14 cellular contexts compared by ENCODE assay signal in genomic region chr9:97359147-97359546, GRCh38. TPM values are rescaled to one million over a fixed set of nuclear protein-coding genes. Genes with fewer than 3 reads are reported as not detected.
A peak's percentile ranks its signal among the peaks of the same experiment; 100 is the strongest.
DNase-seq lines count a peak whose midpoint lies in the region; ATAC-seq and TF ChIP-seq lines count a peak whose summit lies in the region.
"Had no signal": no experiment of that assay in that cellular context is flagged by ENCODE, and none has a peak within 500 bp of the region (broad histone marks: within the 10 kb centered on the region; RNA-seq: fewer than 3 reads in every experiment).

No MANE protein-coding gene starts in this region.

- peaks cover 3% of the 10 kb centered on the region for H3K36me3 Mint-ChIP-seq in activated naive CD8-positive, alpha-beta T cell treated with anti-CD3 and anti-CD28 coated beads, Interleukin-2, amount 10 ng/mL, durations not matched to agents 7 days and 5 days
- H3K36me3 Mint-ChIP-seq in activated naive CD8-positive, alpha-beta T cell treated with anti-CD3 and anti-CD28 coated beads, Interleukin-2, amount 50 U/mL, for 24 hours (ENCODE audit: low read depth), result peaks cover 2% of the 10 kb centered on the region

- no peak overlapping the region for H2AFZ ChIP-seq in neuronal stem cell (ENCODE audit: low read length)
- H2AFZ ChIP-seq: GM23338 had no signal

- no peak for ATAC-seq in activated naive CD8-positive, alpha-beta T cell treated with anti-CD3 and anti-CD28 coated beads, Interleukin-2, amount 10 ng/mL, durations not matched to agents 7 days and 5 days (ENCODE audit: low read depth)
- no peak for ATAC-seq in activated naive CD8-positive, alpha-beta T cell treated with anti-CD3 and anti-CD28 coated beads, Interleukin-2, amount 50 U/mL, for 24 hours
- ATAC-seq in upper lobe of right lung, result no peak
- ATAC-seq: GM23338 had no signal

- H2AK5ac ChIP-seq in neuronal stem cell (ENCODE audit: low read depth, low read length), result no peak overlapping the region

- no peak overlapping the region for H3K4ac ChIP-seq in neuronal stem cell (ENCODE audit: low read length)

- DNase-seq in activated naive CD8-positive, alpha-beta T cell treated with anti-CD3 and anti-CD28 coated beads, Interleukin-2, amount 10 ng/mL, durations not matched to agents 7 days and 5 days, result no peak
- no peak for DNase-seq in activated naive CD8-positive, alpha-beta T cell treated with anti-CD3 and anti-CD28 coated beads, Interleukin-2, amount 50 U/mL, for 24 hours
- DNase-seq in RPMI8226, result peak; percentile 16
- DNase-seq in neuronal stem cell (ENCODE audit: low spot score), result no peak
- DNase-seq in 8988T, result no peak
- DNase-seq in colonic mucosa, result no peak
- no peak for DNase-seq in upper lobe of right lung
- DNase-seq: ACHN; C1 segment of cervical spinal cord; CD4-positive, alpha-beta memory T cell; DND-41; GDM1; H7 had no signal

- no peaks in the 10 kb centered on the region for H3K27me3 Mint-ChIP-seq in activated naive CD8-positive, alpha-beta T cell treated with anti-CD3 and anti-CD28 coated beads, Interleukin-2, amount 10 ng/mL, durations not matched to agents 7 days and 5 days
- H3K27me3 Mint-ChIP-seq in activated naive CD8-positive, alpha-beta T cell treated with anti-CD3 and anti-CD28 coated beads, Interleukin-2, amount 50 U/mL, for 24 hours, result no peaks in the 10 kb centered on the region
- H3K27me3 Mint-ChIP-seq: CD4-positive, alpha-beta memory T cell had no signal

- intact Hi-C loops in colonic mucosa (cut with DNase I), result no loop called here
- intact Hi-C loops in upper lobe of right lung (cut with DNase I), result no loop called here

- POLR2A ChIA-PET in activated naive CD8-positive, alpha-beta T cell treated with anti-CD3 and anti-CD28 coated beads, Interleukin-2, amount 10 ng/mL, durations not matched to agents 7 days and 5 days (lab: Charles Lee), result no interaction called here

- H3K9ac ChIP-seq in neuronal stem cell (ENCODE audit: low read depth, low read length, poor library complexity) (peak overlapping the region; percentile 36), colonic mucosa (ENCODE audit: low read depth in 2 of 2, low read length in 2 of 2) (no peak overlapping the region)

- H2BK12ac ChIP-seq in neuronal stem cell (ENCODE audit: low read length), result no peak overlapping the region

- no CpG with 5 or more reads among the region's 8 CpGs for WGBS in neuronal stem cell (ENCODE audit: extremely low coverage in 2 of 2, insufficient read length in 2 of 2, insufficient replicate concordance in 1 of 2), 2 donors

- peaks cover 7% of the 10 kb centered on the region for H3K4me1 Mint-ChIP-seq in activated naive CD8-positive, alpha-beta T cell treated with anti-CD3 and anti-CD28 coated beads, Interleukin-2, amount 10 ng/mL, durations not matched to agents 7 days and 5 days
- H3K4me1 Mint-ChIP-seq in activated naive CD8-positive, alpha-beta T cell treated with anti-CD3 and anti-CD28 coated beads, Interleukin-2, amount 50 U/mL, for 24 hours, result peaks cover 2% of the 10 kb centered on the region

- no peak overlapping the region for H2BK15ac ChIP-seq in neuronal stem cell (ENCODE audit: low read length)

- H3K9me3 ChIP-seq in neuronal stem cell (replicated peaks in 1 of 2; ENCODE audit: control insufficient read depth in 2 of 2, insufficient read depth in 1 of 2, low read depth in 1 of 2, low read length in 2 of 2) (no peaks in the 10 kb centered on the region), colonic mucosa (no peaks in the 10 kb centered on the region), upper lobe of right lung (no peaks in the 10 kb centered on the region)

- H3K79me1 ChIP-seq in neuronal stem cell (ENCODE audit: low read depth, low read length), result peaks cover 3% of the 10 kb centered on the region

- peak overlapping the region; percentile 38 for H3K27ac Mint-ChIP-seq in activated naive CD8-positive, alpha-beta T cell treated with anti-CD3 and anti-CD28 coated beads, Interleukin-2, amount 10 ng/mL, durations not matched to agents 7 days and 5 days
- no peak overlapping the region for H3K27ac Mint-ChIP-seq in activated naive CD8-positive, alpha-beta T cell treated with anti-CD3 and anti-CD28 coated beads, Interleukin-2, amount 50 U/mL, for 24 hours
- H3K27ac Mint-ChIP-seq: CD4-positive, alpha-beta memory T cell; GM23338 had no signal

- H3K4me3 ChIP-seq in neuronal stem cell (ENCODE audit: low read length in 2 of 2) (no peak overlapping the region), colonic mucosa (no peak overlapping the region), upper lobe of right lung (no peak overlapping the region)
- H3K4me3 ChIP-seq: GM23338 had no signal

- peaks cover 0 to 4% of the 10 kb centered on the region in 2 donors for H3K36me3 ChIP-seq in neuronal stem cell (replicated peaks in 1 of 2; ENCODE audit: control insufficient read depth in 2 of 2, insufficient read depth in 2 of 2, low read length in 2 of 2)
- no peaks in the 10 kb centered on the region for H3K36me3 ChIP-seq in colonic mucosa
- no peaks in the 10 kb centered on the region for H3K36me3 ChIP-seq in upper lobe of right lung

- no peak overlapping the region for H4K91ac ChIP-seq in neuronal stem cell (ENCODE audit: low read depth, low read length, poor library complexity)

- H2BK5ac ChIP-seq in neuronal stem cell (ENCODE audit: low read length), result no peak overlapping the region

- H3K4me3 Mint-ChIP-seq in activated naive CD8-positive, alpha-beta T cell treated with anti-CD3 and anti-CD28 coated beads, Interleukin-2, amount 10 ng/mL, durations not matched to agents 7 days and 5 days, result no peak overlapping the region
- no peak overlapping the region for H3K4me3 Mint-ChIP-seq in activated naive CD8-positive, alpha-beta T cell treated with anti-CD3 and anti-CD28 coated beads, Interleukin-2, amount 50 U/mL, for 24 hours
- H3K4me3 Mint-ChIP-seq: CD4-positive, alpha-beta memory T cell; GM23338 had no signal

- no peaks in the 10 kb centered on the region for H3K9me3 Mint-ChIP-seq in activated naive CD8-positive, alpha-beta T cell treated with anti-CD3 and anti-CD28 coated beads, Interleukin-2, amount 10 ng/mL, durations not matched to agents 7 days and 5 days
- no peaks in the 10 kb centered on the region for H3K9me3 Mint-ChIP-seq in activated naive CD8-positive, alpha-beta T cell treated with anti-CD3 and anti-CD28 coated beads, Interleukin-2, amount 50 U/mL, for 24 hours
- H3K9me3 Mint-ChIP-seq: GM23338 had no signal

- no peaks in the 10 kb centered on the region for H3K27me3 ChIP-seq in neuronal stem cell (ENCODE audit: control insufficient read depth in 3 of 3, insufficient read depth in 3 of 3, low read depth in 1 of 3, low read length in 3 of 3)
- H3K27me3 ChIP-seq in colonic mucosa, result no peaks in the 10 kb centered on the region
- H3K27me3 ChIP-seq in upper lobe of right lung, result no peaks in the 10 kb centered on the region

- H3K4me1 ChIP-seq in neuronal stem cell (ENCODE audit: control insufficient read depth in 2 of 2, insufficient read depth in 1 of 2, low read depth in 1 of 2, low read length in 2 of 2) (peaks cover 0 to 2% of the 10 kb centered on the region in 2 donors), colonic mucosa (no peaks in the 10 kb centered on the region), upper lobe of right lung (no peaks in the 10 kb centered on the region)

- H3K14ac ChIP-seq in neuronal stem cell (ENCODE audit: low read length), result no peak overlapping the region

- H3K4me2 ChIP-seq in neuronal stem cell (ENCODE audit: insufficient read depth, low read length, poor library complexity, severe bottlenecking), result no peak overlapping the region
- H3K4me2 ChIP-seq: GM23338 had no signal

- H3K27ac ChIP-seq in neuronal stem cell (replicated peaks; ENCODE audit: low read length), result no peak overlapping the region
- H3K27ac ChIP-seq in colonic mucosa, result no peak overlapping the region
- no peak overlapping the region for H3K27ac ChIP-seq in upper lobe of right lung

- H3K23ac ChIP-seq in neuronal stem cell (ENCODE audit: low read depth, low read length, poor library complexity), result peak overlapping the region; percentile 38

- no peak overlapping the region for H4K8ac ChIP-seq in neuronal stem cell (ENCODE audit: low read depth, low read length)

- H2BK120ac ChIP-seq in neuronal stem cell (ENCODE audit: low read depth, low read length), result no peak overlapping the region

- no peak overlapping the region for H3K18ac ChIP-seq in neuronal stem cell (ENCODE audit: low read length)

- TF ChIP-seq CTCF in colonic mucosa (IDR thresholded peaks at IDR 0.05), result no peak
- no peak for TF ChIP-seq CTCF in upper lobe of right lung (IDR thresholded peaks at IDR 0.05)

RNA-seq across cellular contexts. Expression of gene CCDC180, which starts 51.7 kb away (rescaled TPM):
- total RNA-seq in activated naive CD8-positive, alpha-beta T cell treated with anti-CD3 and anti-CD28 coated beads, Interleukin-2, amount 10 ng/mL, durations not matched to agents 7 days and 5 days, result 1 to 10 TPM; 5.8 to 7.8 TPM
- 2.5 TPM for polyA plus RNA-seq in neuronal stem cell (2013, experiment 1 of 2)
- 2.8 TPM for polyA plus RNA-seq in neuronal stem cell (2013, experiment 2 of 2)
- total RNA-seq in colonic mucosa (1 to 10 TPM in 1 of 2 donors, under 1 TPM in 1; 0.67 to 1.5 TPM), upper lobe of right lung (4.0 TPM)

RNA-seq across cellular contexts. Expression of gene TDRD7, which starts 52.7 kb away (rescaled TPM):
- 10 to 100 TPM; 13.8 to 14.5 TPM for total RNA-seq in activated naive CD8-positive, alpha-beta T cell treated with anti-CD3 and anti-CD28 coated beads, Interleukin-2, amount 10 ng/mL, durations not matched to agents 7 days and 5 days
- 1.9 TPM for polyA plus RNA-seq in neuronal stem cell (2013, experiment 1 of 2)
- 1.8 TPM for polyA plus RNA-seq in neuronal stem cell (2013, experiment 2 of 2)
- total RNA-seq in colonic mucosa (10 to 100 TPM; 28.8 to 35.3 TPM), upper lobe of right lung (18.2 TPM)
